In genomic region chr11:107182983-107183382, GRCh38 we compare ENCODE assay signal across 20 cellular contexts.
DNase-seq lines count a peak whose midpoint lies in the region; ATAC-seq and TF ChIP-seq lines count a peak whose summit lies in the region.
"Had no signal": no experiment of that assay in that cellular context is flagged by ENCODE, and none has a peak within 500 bp of the region (broad histone marks: within the 10 kb centered on the region; RNA-seq: fewer than 3 reads in every experiment).

No MANE protein-coding gene starts in this region.

- CTCF ChIA-PET in activated CD4-positive, alpha-beta memory T cell treated with anti-CD3 and anti-CD28 coated beads, Interleukin-2, amount 10 ng/mL, durations not matched to agents 7 days and 5 days (lab: Charles Lee): no interaction called here

- no peak overlapping the region for H3K4me3 ChIP-seq in astrocyte of the spinal cord (ENCODE audit: low read depth, low read length)

- peaks cover 2% of the 10 kb centered on the region for H3K9me3 Mint-ChIP-seq in activated CD4-positive, alpha-beta memory T cell treated with anti-CD3 and anti-CD28 coated beads, Interleukin-2, amount 10 ng/mL, durations not matched to agents 7 days and 5 days

- no peaks in the 10 kb centered on the region for H3K4me1 Mint-ChIP-seq in activated CD4-positive, alpha-beta memory T cell treated with anti-CD3 and anti-CD28 coated beads, Interleukin-2, amount 10 ng/mL, durations not matched to agents 7 days and 5 days
- H3K4me1 Mint-ChIP-seq in T-helper 17 cell: no peaks in the 10 kb centered on the region
- H3K4me1 Mint-ChIP-seq: IgD-negative memory B cell had no signal

- H3K27ac Mint-ChIP-seq in activated CD4-positive, alpha-beta memory T cell treated with anti-CD3 and anti-CD28 coated beads, Interleukin-2, amount 10 ng/mL, durations not matched to agents 7 days and 5 days: no peak overlapping the region
- no peak overlapping the region for H3K27ac Mint-ChIP-seq in T-helper 17 cell
- H3K27ac Mint-ChIP-seq: CD4-positive, alpha-beta T cell; IgD-negative memory B cell had no signal

- H3K4me3 Mint-ChIP-seq in activated CD4-positive, alpha-beta memory T cell treated with anti-CD3 and anti-CD28 coated beads, Interleukin-2, amount 10 ng/mL, durations not matched to agents 7 days and 5 days: no peak overlapping the region
- no peak overlapping the region for H3K4me3 Mint-ChIP-seq in T-helper 17 cell
- H3K4me3 Mint-ChIP-seq: CD4-positive, alpha-beta T cell; IgD-negative memory B cell had no signal

- no peak for TF ChIP-seq CTCF in astrocyte of the spinal cord (IDR thresholded peaks at IDR 0.05; ENCODE audit: low read depth, low read length)

- H3K9me3 ChIP-seq in T-helper 17 cell (ENCODE audit: control insufficient read depth, low read length, poor library complexity, severe bottlenecking): no peaks in the 10 kb centered on the region

- H3K36me3 Mint-ChIP-seq in activated CD4-positive, alpha-beta memory T cell treated with anti-CD3 and anti-CD28 coated beads, Interleukin-2, amount 10 ng/mL, durations not matched to agents 7 days and 5 days (ENCODE audit: low read depth): no peaks in the 10 kb centered on the region
- no peaks in the 10 kb centered on the region for H3K36me3 Mint-ChIP-seq in T-helper 17 cell (ENCODE audit: low read depth)
- H3K36me3 Mint-ChIP-seq: IgD-negative memory B cell had no signal

- H3K27me3 Mint-ChIP-seq in activated CD4-positive, alpha-beta memory T cell treated with anti-CD3 and anti-CD28 coated beads, Interleukin-2, amount 10 ng/mL, durations not matched to agents 7 days and 5 days: no peaks in the 10 kb centered on the region
- no peaks in the 10 kb centered on the region for H3K27me3 Mint-ChIP-seq in T-helper 17 cell
- H3K27me3 Mint-ChIP-seq: CD4-positive, alpha-beta T cell; IgD-negative memory B cell had no signal

- POLR2A ChIA-PET in activated CD4-positive, alpha-beta memory T cell treated with anti-CD3 and anti-CD28 coated beads, Interleukin-2, amount 10 ng/mL, durations not matched to agents 7 days and 5 days (lab: Charles Lee): no interaction called here

- ATAC-seq in GM21529 (IDR thresholded peaks at IDR 0.05; ENCODE audit: unreplicated experiment): no peak
- ATAC-seq in T-helper 17 cell: no peak
- ATAC-seq: Panc1 had no signal

- in situ Hi-C loops in astrocyte of the spinal cord (cut with HindIII; ENCODE audit: low sequenced_read_pairs): no loop called here

- DNase-seq in ELR (ENCODE audit: low read depth): peak; percentile 30
- peak; percentile 32 for DNase-seq in HT1080 (ENCODE audit: low read depth)
- peak; percentile 29 for DNase-seq in astrocyte of the spinal cord (ENCODE audit: low read depth, low spot score)
- DNase-seq in non-pigmented ciliary epithelial cell (ENCODE audit: low read depth): peak; percentile 5
- DNase-seq in activated CD4-positive, alpha-beta memory T cell treated with anti-CD3 and anti-CD28 coated beads, Interleukin-2, amount 10 ng/mL, durations not matched to agents 7 days and 5 days: no peak
- no peak for DNase-seq in T-helper 17 cell
- DNase-seq: ACHN; CD4-positive, alpha-beta T cell; DMS79; GDM1; GOT3; MV-4-11; NCI-H1436 treated with DMSO at 0.1 percent for 48 hours; NCI-H2081 treated with DMSO at 0.1 percent for 48 hours; NCI-H446 treated with DMSO at 0.1 percent for 48 hours; NCI-H82; SHP77 treated with DMSO at 0.1 percent for 48 hours had no signal

Comparison
In these comparisons a context has a peak if more than half of its experiments do, and no peak if none do; other contexts are left out.
1. DNase-seq: peak in ELR (single experiment), HT1080 (single experiment), astrocyte of the spinal cord (single experiment) and non-pigmented ciliary epithelial cell (single experiment); none in activated CD4-positive, alpha-beta memory T cell treated with anti-CD3 and anti-CD28 coated beads, Interleukin-2, amount 10 ng/mL, durations not matched to agents 7 days and 5 days (single experiment) and T-helper 17 cell (0 of 3).